In genomic region chr11:75664366-75664765, GRCh38 we compare ENCODE assay signal across 22 cellular contexts. TPM values are rescaled to one million over a fixed set of nuclear protein-coding genes. Genes with fewer than 3 reads are reported as not detected.
"Had no signal": no experiment of that assay in that cellular context is flagged by ENCODE, and none has a peak within 500 bp of the region (broad histone marks: within the 10 kb centered on the region; RNA-seq: fewer than 3 reads in every experiment).

No MANE protein-coding gene starts in this region.

- ATAC-seq: heart right ventricle; left lung; lower lobe of right lung; natural killer cell treated with Interleukin-12 subunit alpha and Interleukin-12 subunit beta and Interleukin-15 and Interleukin-18, amount 100 ng/mL, for 72 hours; stimulated activated naive CD8-positive, alpha-beta T cell treated with anti-CD3 and anti-CD28 coated beads, Interleukin-15, Interleukin-2, amounts not matched to agents 100 U/mL and 50 U/mL, for 24 hours had no signal

- H3K4me3 ChIP-seq: heart right ventricle, left lung, lower lobe of right lung, ovary, right atrium auricular region, suprapubic skin, thyroid gland had no signal

- H3K27ac ChIP-seq: heart right ventricle, left lung, lower lobe of right lung, ovary, right atrium auricular region, suprapubic skin, thyroid gland had no signal

- H3K9me3 ChIP-seq: heart right ventricle, left lung, lower lobe of right lung, ovary, right atrium auricular region, suprapubic skin, thyroid gland had no signal

- H3K27me3 ChIP-seq: ovary, right atrium auricular region, thyroid gland had no signal

- FAIRE-seq: colon, keratinocyte, small intestine had no signal

- H3K36me3 ChIP-seq: heart right ventricle, left lung, lower lobe of right lung, ovary, right atrium auricular region, suprapubic skin, thyroid gland had no signal

- DNase-seq: cerebellar nuclear complex; effector CD4-positive, alpha-beta T cell; foreskin melanocyte; heart right ventricle; hypothalamus; immature natural killer cell; left lung; lower lobe of right lung; midbrain; ovary; small intestine; stimulated activated CD4-positive, alpha-beta T cell treated with anti-CD3 and anti-CD28 coated beads, Interleukin-12 subunit alpha, Interleukin-12 subunit beta, amount 100 ng/mL, for 4 hours; stimulated activated naive CD8-positive, alpha-beta T cell treated with anti-CD3 and anti-CD28 coated beads, Interleukin-15, Interleukin-2, amounts not matched to agents 100 U/mL and 50 U/mL, for 24 hours; thyroid gland had no signal

RNA-seq across cellular contexts. Expression of gene MAP6, which starts 4.5 kb away (rescaled TPM):
- polyA plus RNA-seq: immature natural killer cell had no signal

RNA-seq across cellular contexts. Expression of gene MOGAT2, which starts 53.3 kb away (rescaled TPM):
- total RNA-seq: dermis microvascular lymphatic vessel endothelial cell; glomerular endothelial cell; left lung; lower lobe of right lung; natural killer cell treated with Interleukin-12 subunit alpha and Interleukin-12 subunit beta and Interleukin-15 and Interleukin-18, amount 100 ng/mL, for 72 hours; posterior vena cava; right atrium auricular region had no signal
- polyA plus RNA-seq: heart right ventricle, immature natural killer cell, keratinocyte, ovary had no signal
